ENCODE assay signal across 19 cellular contexts in the genomic region with DNA sequence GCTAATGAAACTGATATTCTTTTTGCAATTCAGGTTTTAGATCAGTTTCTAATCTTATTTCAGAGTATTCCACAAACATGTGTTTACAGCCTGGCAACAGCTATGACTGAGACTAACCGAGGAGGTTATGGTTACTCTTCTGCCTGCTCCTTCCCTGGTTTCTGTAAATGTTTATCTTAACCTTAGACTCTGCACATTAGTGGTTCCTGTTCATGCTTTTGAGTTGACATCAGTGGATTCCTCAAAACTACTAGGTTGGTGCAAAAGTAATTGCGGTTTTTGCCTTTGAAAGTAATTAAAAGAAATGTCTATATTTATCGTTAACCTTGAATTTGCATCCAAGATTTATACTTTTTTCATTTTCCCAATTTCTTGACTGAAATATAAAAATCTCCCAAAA.
DNase-seq lines count a peak whose midpoint lies in the region; ATAC-seq, FAIRE-seq and TF ChIP-seq lines count a peak whose summit lies in the region.
"Had no signal": no experiment of that assay in that cellular context is flagged by ENCODE, and none has a peak within 500 bp of the region (broad histone marks: within the 10 kb centered on the region; RNA-seq: fewer than 3 reads in every experiment).

No MANE protein-coding gene starts in this region.

- H3K4me3 ChIP-seq in choroid plexus epithelial cell (ENCODE audit: low read depth, low read length), result no peak overlapping the region
- H3K4me3 ChIP-seq: A549 had no signal

- no peak for TF ChIP-seq CTCF in choroid plexus epithelial cell (conservative IDR thresholded peaks at IDR 0.05; ENCODE audit: low read depth, low read length)

- no peak for FAIRE-seq in frontal cortex (lab: Jason Lieb, UNC)

- no peak for ATAC-seq in GM18867 (IDR thresholded peaks at IDR 0.05; ENCODE audit: unreplicated experiment)
- ATAC-seq in GM21576 (IDR thresholded peaks at IDR 0.05; ENCODE audit: unreplicated experiment), result no peak
- ATAC-seq: A549, Panc1 had no signal

- DNase-seq in AG08396 (ENCODE audit: low spot score) (peak; percentile 61), LHCN-M2 (ENCODE audit: low read depth) (peak; percentile 16), choroid plexus epithelial cell (ENCODE audit: low read depth) (peak; percentile 20), kidney glomerular epithelial cell (lab: John Stamatoyannopoulos, UW) (peak; percentile 81), frontal cortex (ENCODE audit: low spot score in 2 of 2) (no peak), superior temporal gyrus (ENCODE audit: extremely low spot score) (no peak)
- DNase-seq: CD4-positive, alpha-beta T cell; DND-41; HCEC 1CT; KBM-7; NCI-H1105 treated with DMSO at 0.1 percent for 48 hours; NCI-H187; NCI-H446 treated with DMSO at 0.1 percent for 48 hours; NCI-H774; SHP77 had no signal

Comparison
In these comparisons a context has a peak if more than half of its experiments do, and no peak if none do; other contexts are left out.
1. DNase-seq: peak in AG08396 (single experiment), LHCN-M2 (single experiment), choroid plexus epithelial cell (single experiment) and kidney glomerular epithelial cell (single experiment); none in frontal cortex (0 of 2) and superior temporal gyrus (single experiment).